ENCODE assay signal across 20 cellular contexts in genomic region chr11:2997406-2997805, GRCh38. TPM values are rescaled to one million over a fixed set of nuclear protein-coding genes. Genes with fewer than 3 reads are reported as not detected.
DNase-seq lines count a peak whose midpoint lies in the region; ATAC-seq, FAIRE-seq and TF ChIP-seq lines count a peak whose summit lies in the region.
"Had no signal": no experiment of that assay in that cellular context is flagged by ENCODE, and none has a peak within 500 bp of the region (broad histone marks: within the 10 kb centered on the region; RNA-seq: fewer than 3 reads in every experiment).

No MANE protein-coding gene starts in this region.

- H3K4me3 ChIP-seq in dorsolateral prefrontal cortex, result no peak overlapping the region
- no peak overlapping the region for H3K4me3 ChIP-seq in pancreas
- H3K4me3 ChIP-seq in mesendoderm (ENCODE audit: low read length), result no peak overlapping the region
- H3K4me3 ChIP-seq: A549 had no signal

- no peak overlapping the region for H3K9ac ChIP-seq in mesendoderm (ENCODE audit: low read length)

- H3K36me3 ChIP-seq in pancreas (peaks cover 0 to 14% (median 0%) of the 10 kb centered on the region in 3 donors), mesendoderm (ENCODE audit: control insufficient read depth, insufficient read depth, low read length) (peaks cover 15% of the 10 kb centered on the region)

- H4K5ac ChIP-seq in mesendoderm (ENCODE audit: low read length), result no peak overlapping the region

- no peak overlapping the region for H2BK15ac ChIP-seq in mesendoderm (replicated peaks; ENCODE audit: low read depth)

- peaks cover 21% of the 10 kb centered on the region for H3K36me3 Mint-ChIP-seq in activated naive CD4-positive, alpha-beta T cell treated with anti-CD3 and anti-CD28 coated beads, Interleukin-2, amount 10 ng/mL, durations not matched to agents 7 days and 5 days
- H3K36me3 Mint-ChIP-seq in activated naive CD4-positive, alpha-beta T cell treated with anti-CD3 and anti-CD28 coated beads for 36 hours (ENCODE audit: low read depth), result peaks cover 15% of the 10 kb centered on the region

- no peak overlapping the region for H3K56ac ChIP-seq in mesendoderm (ENCODE audit: low read length)

- H3K4me3 Mint-ChIP-seq in activated naive CD4-positive, alpha-beta T cell treated with anti-CD3 and anti-CD28 coated beads, Interleukin-2, amount 10 ng/mL, durations not matched to agents 7 days and 5 days, result no peak overlapping the region
- H3K4me3 Mint-ChIP-seq in activated naive CD4-positive, alpha-beta T cell treated with anti-CD3 and anti-CD28 coated beads for 36 hours, result no peak overlapping the region
- H3K4me3 Mint-ChIP-seq: CD4-positive, alpha-beta T cell; HFFc6 had no signal

- H3K4ac ChIP-seq in mesendoderm (ENCODE audit: low read depth, low read length), result no peak overlapping the region

- no peak overlapping the region for H3K23ac ChIP-seq in mesendoderm (ENCODE audit: low read length)

- ATAC-seq in pancreas, result no peak
- ATAC-seq: A549, HepG2 had no signal

- H3K4me1 ChIP-seq in pancreas (peaks cover 6 to 21% (median 18%) of the 10 kb centered on the region in 3 donors), mesendoderm (ENCODE audit: control insufficient read depth, low read depth, low read length) (no peaks in the 10 kb centered on the region)
- H3K4me1 ChIP-seq: Caco-2 had no signal

- H3K9me3 ChIP-seq in pancreas, result no peaks in the 10 kb centered on the region
- H3K9me3 ChIP-seq: A549, Caco-2 had no signal

- no peaks in the 10 kb centered on the region for H3K9me3 Mint-ChIP-seq in activated naive CD4-positive, alpha-beta T cell treated with anti-CD3 and anti-CD28 coated beads, Interleukin-2, amount 10 ng/mL, durations not matched to agents 7 days and 5 days
- H3K9me3 Mint-ChIP-seq in activated naive CD4-positive, alpha-beta T cell treated with anti-CD3 and anti-CD28 coated beads for 36 hours, result no peaks in the 10 kb centered on the region
- H3K9me3 Mint-ChIP-seq: CD4-positive, alpha-beta T cell; HFFc6 had no signal

- H3K4me2 ChIP-seq in mesendoderm (ENCODE audit: low read length), result no peak overlapping the region
- H3K4me2 ChIP-seq: A549 had no signal

- FAIRE-seq in pancreas (lab: Jason Lieb, UNC), result no peak
- FAIRE-seq: A549, G401.6, H54, HepG2 had no signal

- no peak overlapping the region for H2BK5ac ChIP-seq in mesendoderm (ENCODE audit: low read length)

- H3K27ac ChIP-seq in dorsolateral prefrontal cortex, result peak overlapping the region in 42 of 59 donors; percentile 1 to 100 (median 49)
- peak overlapping the region in 3 of 4 donors; percentile 2 to 55 (median 37) for H3K27ac ChIP-seq in pancreas
- no peak overlapping the region for H3K27ac ChIP-seq in mesendoderm (ENCODE audit: low read depth, low read length)
- H3K27ac ChIP-seq: A549 had no signal

- no peak overlapping the region for H2BK120ac ChIP-seq in mesendoderm (ENCODE audit: low read depth, low read length)

- H3K27me3 Mint-ChIP-seq in activated naive CD4-positive, alpha-beta T cell treated with anti-CD3 and anti-CD28 coated beads, Interleukin-2, amount 10 ng/mL, durations not matched to agents 7 days and 5 days, result peaks cover under 1% of the 10 kb centered on the region
- no peaks in the 10 kb centered on the region for H3K27me3 Mint-ChIP-seq in activated naive CD4-positive, alpha-beta T cell treated with anti-CD3 and anti-CD28 coated beads for 36 hours (ENCODE audit: low read depth)
- H3K27me3 Mint-ChIP-seq: CD4-positive, alpha-beta T cell had no signal

- no peaks in the 10 kb centered on the region for H3K79me1 ChIP-seq in mesendoderm (ENCODE audit: low read length)

- intact Hi-C loops in activated naive CD4-positive, alpha-beta T cell treated with anti-CD3 and anti-CD28 coated beads for 36 hours (cut with micrococcal nuclease), result no loop called here
- intact Hi-C loops in dorsolateral prefrontal cortex (cut with DNase I) (loop anchor here in 1 of 2 donors (10.0 kb wide), 1 partner anchor 167 kb away; the partner anchor contains the start of gene OSBPL5), pancreas (cut with DNase I) (no loop called here)

- DNase-seq in activated naive CD4-positive, alpha-beta T cell treated with anti-CD3 and anti-CD28 coated beads, Interleukin-2, amount 10 ng/mL, durations not matched to agents 7 days and 5 days, result peak; percentile 5
- no peak for DNase-seq in activated naive CD4-positive, alpha-beta T cell treated with anti-CD3 and anti-CD28 coated beads for 36 hours
- peak in 1 of 10 donors; percentile 16 for DNase-seq in dorsolateral prefrontal cortex
- DNase-seq in pancreas, result peak in 1 of 6 donors; percentile 21
- no peak for DNase-seq in anterior cingulate cortex (lab: John Stamatoyannopoulos, UW)
- DNase-seq in T1000 (lab: John Stamatoyannopoulos, UW), result no peak
- no peak for DNase-seq in mesendoderm
- DNase-seq: CD4-positive, alpha-beta T cell; HFFc6; KG1; NCI-H187; NCI-H2227 treated with DMSO at 0.1 percent for 48 hours; NCI-H510A treated with DMSO at 0.1 percent for 48 hours; OCI-M1; RPMI8226 had no signal

- no peak overlapping the region for H4K8ac ChIP-seq in mesendoderm (ENCODE audit: low read depth, low read length)

- no peaks in the 10 kb centered on the region for H3K79me2 ChIP-seq in mesendoderm (ENCODE audit: control insufficient read depth, insufficient read depth, low read length)

- H3K4me1 Mint-ChIP-seq in activated naive CD4-positive, alpha-beta T cell treated with anti-CD3 and anti-CD28 coated beads, Interleukin-2, amount 10 ng/mL, durations not matched to agents 7 days and 5 days, result peaks cover 15% of the 10 kb centered on the region
- H3K4me1 Mint-ChIP-seq in activated naive CD4-positive, alpha-beta T cell treated with anti-CD3 and anti-CD28 coated beads for 36 hours (ENCODE audit: low read depth), result no peaks in the 10 kb centered on the region

- no peak overlapping the region for H3K27ac Mint-ChIP-seq in activated naive CD4-positive, alpha-beta T cell treated with anti-CD3 and anti-CD28 coated beads, Interleukin-2, amount 10 ng/mL, durations not matched to agents 7 days and 5 days
- H3K27ac Mint-ChIP-seq in activated naive CD4-positive, alpha-beta T cell treated with anti-CD3 and anti-CD28 coated beads for 36 hours, result no peak overlapping the region
- H3K27ac Mint-ChIP-seq: CD4-positive, alpha-beta T cell; HFFc6 had no signal

- CTCF ChIA-PET in activated naive CD4-positive, alpha-beta T cell treated with anti-CD3 and anti-CD28 coated beads, Interleukin-2, amount 10 ng/mL, durations not matched to agents 7 days and 5 days (lab: Charles Lee), result interaction anchor here (1.4 to 2.3 kb wide), 2 partner anchors 16 to 22 kb away, joined by 5 read pairs; no protein-coding TSS in a partner anchor
- CTCF ChIA-PET in activated naive CD4-positive, alpha-beta T cell treated with anti-CD3 and anti-CD28 coated beads for 36 hours (lab: Charles Lee), result interaction anchor here (0.9 kb wide), 1 partner anchor 21 kb away, joined by 3 read pairs; no protein-coding TSS in a partner anchor

- H2AK5ac ChIP-seq in mesendoderm (ENCODE audit: low read length), result no peak overlapping the region

- 90 to 91% methylated on average over 4 of the region's 4 CpGs for WGBS in pancreas, 2 donors
- no CpG with 5 or more reads among the region's 4 CpGs for WGBS in mesendoderm (ENCODE audit: extremely low coverage, insufficient coverage, low lambda C conversion rate)

- H3K18ac ChIP-seq in mesendoderm (ENCODE audit: low read length), result no peak overlapping the region

- no peak for TF ChIP-seq CTCF in dorsolateral prefrontal cortex (IDR thresholded peaks at IDR 0.05 in 54 of 56, conservative IDR thresholded peaks at IDR 0.05 in 2 of 56; ENCODE audit: low read depth in 1 of 56, partially characterized antibody in 56 of 56)
- TF ChIP-seq CTCF in pancreas (IDR thresholded peaks at IDR 0.05), result no peak

- H3K27me3 ChIP-seq in dorsolateral prefrontal cortex (no peaks in the 10 kb centered on the region), pancreas (no peaks in the 10 kb centered on the region), mesendoderm (ENCODE audit: insufficient read depth, low read length, poor library complexity) (no peaks in the 10 kb centered on the region)

RNA-seq across cellular contexts. Expression of gene NAP1L4, which starts 5.3 kb away (rescaled TPM):
- 100 to 1,000 TPM; 240 to 245 TPM for total RNA-seq in activated naive CD4-positive, alpha-beta T cell treated with anti-CD3 and anti-CD28 coated beads for 36 hours
- total RNA-seq in dorsolateral prefrontal cortex, result 100 to 1,000 TPM; 135 to 252 (median 182) TPM
- 10 to 100 TPM; 29.3 to 67.4 (median 40.9) TPM for total RNA-seq in pancreas
- polyA plus RNA-seq in pancreas, result 10 to 100 TPM; 40.9 to 52.5 TPM
- 166 TPM for polyA plus RNA-seq in mesendoderm (2013, experiment 1 of 2)
- polyA plus RNA-seq in mesendoderm (2013, experiment 2 of 2), result 172 TPM

RNA-seq across cellular contexts. Expression of gene CARS1, which starts 59.8 kb away (rescaled TPM):
- total RNA-seq in activated naive CD4-positive, alpha-beta T cell treated with anti-CD3 and anti-CD28 coated beads for 36 hours, result 100 to 1,000 TPM; 126 to 128 TPM
- total RNA-seq in dorsolateral prefrontal cortex, result 100 to 1,000 TPM in 1 of 120 experiments, 10 to 100 TPM in 119; 40.9 to 104 (median 59.2) TPM
- total RNA-seq in pancreas, result 10 to 100 TPM; 14.8 to 65.0 (median 19.8) TPM
- polyA plus RNA-seq in pancreas, result 10 to 100 TPM; 16.7 to 26.0 TPM
- 55.2 TPM for polyA plus RNA-seq in mesendoderm (2013, experiment 1 of 2)
- 55.2 TPM for polyA plus RNA-seq in mesendoderm (2013, experiment 2 of 2)
